ENCODE assay signal across 22 cellular contexts in the genomic region with DNA sequence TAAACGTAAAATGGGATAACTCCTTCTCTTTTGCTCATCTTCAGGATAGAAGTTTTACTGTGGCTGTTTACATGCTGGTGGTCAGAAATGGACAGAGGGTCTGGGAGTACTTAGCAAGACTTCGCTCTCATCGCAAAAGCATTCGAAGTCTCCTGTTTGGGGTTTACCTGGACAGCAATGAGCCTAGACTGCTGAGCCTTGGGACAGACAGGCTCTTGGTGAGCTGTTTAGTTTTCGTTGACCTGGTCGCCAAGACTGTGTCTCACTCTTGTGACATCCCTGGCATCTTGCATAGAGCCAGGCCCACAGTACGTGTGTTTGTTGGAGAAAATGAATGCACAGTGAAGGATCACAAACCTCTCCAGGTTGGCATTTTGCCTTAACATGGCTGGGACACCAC. TPM values are rescaled to one million over a fixed set of nuclear protein-coding genes. Genes with fewer than 3 reads are reported as not detected.
DNase-seq lines count a peak whose midpoint lies in the region; ATAC-seq, FAIRE-seq and TF ChIP-seq lines count a peak whose summit lies in the region.
"Had no signal": no experiment of that assay in that cellular context is flagged by ENCODE, and none has a peak within 500 bp of the region (broad histone marks: within the 10 kb centered on the region; RNA-seq: fewer than 3 reads in every experiment).

No MANE protein-coding gene starts in this region.

- H4K5ac ChIP-seq in H1 (ENCODE audit: insufficient read length, low read depth, low read length), result no peak overlapping the region

- no peak overlapping the region for H2BK20ac ChIP-seq in H1 (ENCODE audit: low read length)

- H3K4me2 ChIP-seq in GM23338 (no peak overlapping the region), Karpas-422 (ENCODE audit: low read depth, low read length, poor library complexity, severe bottlenecking) (no peak overlapping the region), H1 (ENCODE audit: insufficient read depth in 1 of 2, low read depth in 2 of 2, low read length in 2 of 2) (no peak overlapping the region), neural progenitor cell (no peak overlapping the region)
- H3K4me2 ChIP-seq: BLaER1 had no signal

- no peaks in the 10 kb centered on the region for H3K36me3 Mint-ChIP-seq in GM23338 (ENCODE audit: low read depth)
- no peaks in the 10 kb centered on the region for H3K36me3 Mint-ChIP-seq in neural progenitor cell
- H3K36me3 Mint-ChIP-seq in activated naive CD8-positive, alpha-beta T cell treated with anti-CD3 and anti-CD28 coated beads for 36 hours, result no peaks in the 10 kb centered on the region
- H3K36me3 Mint-ChIP-seq: CD4-positive, CD25-positive, alpha-beta regulatory T cell; CD8-positive, alpha-beta T cell had no signal

- H4K20me1 ChIP-seq in GM23338 (replicated peaks; ENCODE audit: insufficient read depth), result no peaks in the 10 kb centered on the region
- no peaks in the 10 kb centered on the region for H4K20me1 ChIP-seq in Karpas-422 (ENCODE audit: insufficient read depth, low read depth, low read length)
- H4K20me1 ChIP-seq in H1 (replicated peaks in 1 of 2; ENCODE audit: control insufficient read depth in 1 of 2, insufficient read depth in 2 of 2, low read length in 2 of 2), result no peaks in the 10 kb centered on the region
- H4K20me1 ChIP-seq in neural progenitor cell (ENCODE audit: low read depth), result no peaks in the 10 kb centered on the region
- H4K20me1 ChIP-seq: BLaER1 had no signal

- H4K91ac ChIP-seq in H1 (replicated peaks; ENCODE audit: insufficient read length, low read length), result no peak overlapping the region

- CTCF ChIA-PET in H1 (lab: Charles Lee; ENCODE audit: partially characterized antibody), result interaction anchor here (2.1 kb wide), 1 partner anchor 26 kb away, joined by 7 read pairs; no protein-coding TSS in a partner anchor

- H3K4me1 Mint-ChIP-seq in GM23338 (peaks cover 14% of the 10 kb centered on the region), neural progenitor cell (no peaks in the 10 kb centered on the region)
- H3K4me1 Mint-ChIP-seq in activated naive CD8-positive, alpha-beta T cell treated with anti-CD3 and anti-CD28 coated beads for 36 hours, result no peaks in the 10 kb centered on the region
- H3K4me1 Mint-ChIP-seq: CD4-positive, CD25-positive, alpha-beta regulatory T cell had no signal

- no peak for TF ChIP-seq EP300 in H1 (IDR thresholded peaks at IDR 0.05; ENCODE audit: borderline replicate concordance in 1 of 2, low read depth in 2 of 2, low read length in 2 of 2)

- no peak overlapping the region for H3K4ac ChIP-seq in H1 (replicated peaks; ENCODE audit: insufficient read length, low read depth, low read length)

- H3K9me3 ChIP-seq in Karpas-422 (ENCODE audit: low read length), result no peaks in the 10 kb centered on the region
- no peaks in the 10 kb centered on the region for H3K9me3 ChIP-seq in H1 (ENCODE audit: insufficient read depth in 2 of 2, low read depth in 1 of 2, low read length in 1 of 2)
- H3K9me3 ChIP-seq in neural progenitor cell (ENCODE audit: low read depth), result no peaks in the 10 kb centered on the region
- H3K9me3 ChIP-seq: BLaER1, Caco-2 had no signal

- no peak overlapping the region for H3K18ac ChIP-seq in H1 (ENCODE audit: extremely low read depth, low read length)

- H3K36me3 ChIP-seq in GM23338 (ENCODE audit: insufficient read depth) (no peaks in the 10 kb centered on the region), Karpas-422 (ENCODE audit: insufficient read depth, low read length) (peaks cover 19% of the 10 kb centered on the region; the same call in 1 of the 2 replicates), H1 (ENCODE audit: control insufficient read depth in 2 of 4, insufficient read depth in 4 of 4, low read length in 3 of 4) (no peaks in the 10 kb centered on the region), neural progenitor cell (no peaks in the 10 kb centered on the region)
- H3K36me3 ChIP-seq: BLaER1 had no signal

- no peak for FAIRE-seq in H1 (lab: Jason Lieb, UNC)
- FAIRE-seq: G401.6, GM12878, GM19239, H54 had no signal

- H3K9me3 Mint-ChIP-seq in GM23338 (no peaks in the 10 kb centered on the region), neural progenitor cell (no peaks in the 10 kb centered on the region)
- H3K9me3 Mint-ChIP-seq in activated naive CD8-positive, alpha-beta T cell treated with anti-CD3 and anti-CD28 coated beads for 36 hours, result no peaks in the 10 kb centered on the region
- H3K9me3 Mint-ChIP-seq: CD8-positive, alpha-beta T cell had no signal

- DNase-seq in GM23338 (ENCODE audit: low spot score), result no peak
- DNase-seq in Karpas-422, result no peak
- no peak for DNase-seq in H1 (ENCODE audit: low read depth in 1 of 2, low spot score in 2 of 2)
- no peak for DNase-seq in neural progenitor cell (ENCODE audit: low spot score)
- DNase-seq in AG08395 (ENCODE audit: low spot score), result no peak
- DNase-seq in NCI-H2029 treated with DMSO at 0.1 percent for 48 hours (lab: John Stamatoyannopoulos, UW), result no peak
- no peak for DNase-seq in activated naive CD8-positive, alpha-beta T cell treated with anti-CD3 and anti-CD28 coated beads for 36 hours
- DNase-seq: Caco-2; CD4-positive, CD25-positive, alpha-beta regulatory T cell; CD8-positive, alpha-beta T cell; DMS153; DND-41; GM23248; HCEC 1CT had no signal

- TF ChIP-seq CTCF in GM23338 (conservative IDR thresholded peaks at IDR 0.05; ENCODE audit: low read depth in 2 of 2) (no peak), H1 (IDR thresholded peaks at IDR 0.05; ENCODE audit: control extremely low read depth in 1 of 3, insufficient read depth in 1 of 3, low read depth in 1 of 3, low read length in 3 of 3) (no peak), neural progenitor cell (IDR thresholded peaks at IDR 0.05) (no peak)

- no peak for TF ChIP-seq RAD21 in H1 (IDR thresholded peaks at IDR 0.05 in 1 of 2, conservative IDR thresholded peaks at IDR 0.05 in 1 of 2; ENCODE audit: low read depth in 2 of 2, low read length in 2 of 2)

- H3K27me3 ChIP-seq in GM23338 (ENCODE audit: insufficient read depth) (no peaks in the 10 kb centered on the region), Karpas-422 (ENCODE audit: low read length) (no peaks in the 10 kb centered on the region), H1 (replicated peaks in 1 of 4; ENCODE audit: control insufficient read depth in 3 of 4, extremely low read depth in 1 of 4, insufficient read depth in 3 of 4, low read length in 3 of 4) (no peaks in the 10 kb centered on the region), neural progenitor cell (no peaks in the 10 kb centered on the region)
- H3K27me3 ChIP-seq: BLaER1 had no signal

- H3K79me1 ChIP-seq in H1 (ENCODE audit: low read depth, low read length), result no peaks in the 10 kb centered on the region

- peaks cover 8% of the 10 kb centered on the region; the same call in 1 of the 2 replicates for H3F3A ChIP-seq in GM23338 (replicated peaks; ENCODE audit: low read depth)
- no peaks in the 10 kb centered on the region for H3F3A ChIP-seq in neural progenitor cell (ENCODE audit: low read depth)

- no peaks in the 10 kb centered on the region; the same call in 1 of the 2 replicates for H3K23me2 ChIP-seq in H1 (ENCODE audit: low read depth, low read length)

- ATAC-seq in GM23338 (no peak), HG03342 (IDR thresholded peaks at IDR 0.05; ENCODE audit: unreplicated experiment) (no peak)
- ATAC-seq: CD8-positive, alpha-beta T cell; GM12878 had no signal

- POLR2A ChIA-PET in H1 (lab: Charles Lee; ENCODE audit: partially characterized antibody), result interaction anchor here (1.3 kb wide), 1 partner anchor 150 kb away, joined by 3 read pairs; no protein-coding TSS in a partner anchor

- no peak overlapping the region for H3K56ac ChIP-seq in H1 (replicated peaks; ENCODE audit: insufficient read length, low read depth, low read length)

- H3K4me3 ChIP-seq in GM23338 (no peak overlapping the region), Karpas-422 (ENCODE audit: low read length) (no peak overlapping the region), H1 (ENCODE audit: extremely low read depth in 1 of 4, insufficient read depth in 2 of 4, low read depth in 3 of 4, low read length in 4 of 4) (no peak overlapping the region), neural progenitor cell (no peak overlapping the region)
- H3K4me3 ChIP-seq: BLaER1, GM12878, GM23248 had no signal

- 92% methylated on average over 7 of the region's 7 CpGs; no CpG with 5 or more reads in 1 of the 2 experiments for WGBS in H1 (ENCODE audit: extremely low coverage in 1 of 2, insufficient coverage in 1 of 2, insufficient read length in 1 of 2, insufficient replicate concordance in 2 of 2, low coverage in 1 of 2, low lambda C conversion rate in 2 of 2, missing lambda C conversion rate in 1 of 2), 2 experiments

- peaks cover 15% of the 10 kb centered on the region for H3K4me1 ChIP-seq in GM23338 (ENCODE audit: insufficient read depth)
- H3K4me1 ChIP-seq in Karpas-422 (ENCODE audit: low read length), result peaks cover 65% of the 10 kb centered on the region
- H3K4me1 ChIP-seq in H1 (replicated peaks in 1 of 4; ENCODE audit: control insufficient read depth in 3 of 4, insufficient read depth in 4 of 4, low read length in 3 of 4), result peaks cover 0 to 9% (median 3%) of the 10 kb centered on the region in 4 experiments; a peak in 3 of 7 replicates
- H3K4me1 ChIP-seq in neural progenitor cell, result peaks cover 3% of the 10 kb centered on the region
- H3K4me1 ChIP-seq: Caco-2 had no signal

- peaks cover 10% of the 10 kb centered on the region for H3K27me3 Mint-ChIP-seq in GM23338 (ENCODE audit: insufficient read depth, low read depth, poor library complexity)
- no peaks in the 10 kb centered on the region for H3K27me3 Mint-ChIP-seq in neural progenitor cell (ENCODE audit: insufficient read depth, low read depth)
- no peaks in the 10 kb centered on the region for H3K27me3 Mint-ChIP-seq in activated naive CD8-positive, alpha-beta T cell treated with anti-CD3 and anti-CD28 coated beads for 36 hours
- H3K27me3 Mint-ChIP-seq: B cell had no signal

- H3K14ac ChIP-seq in H1 (ENCODE audit: insufficient read length), result no peak overlapping the region

- no peak for TF ChIP-seq POLR2A in H1 (IDR thresholded peaks at IDR 0.05; ENCODE audit: control extremely low read depth in 1 of 2, low read depth in 2 of 2, low read length in 2 of 2)

- H2BK12ac ChIP-seq in H1 (ENCODE audit: low read depth, low read length), result no peak overlapping the region

- peak overlapping the region; percentile 74 for H2AFZ ChIP-seq in GM23338
- H2AFZ ChIP-seq in Karpas-422 (ENCODE audit: low read length), result no peak overlapping the region
- no peak overlapping the region for H2AFZ ChIP-seq in H1 (ENCODE audit: low read length)
- H2AFZ ChIP-seq in neural progenitor cell (replicated peaks), result no peak overlapping the region
- H2AFZ ChIP-seq: GM23248 had no signal

- H3K27ac Mint-ChIP-seq in GM23338, result no peak overlapping the region
- H3K27ac Mint-ChIP-seq in neural progenitor cell, result peak overlapping the region; percentile 63
- no peak overlapping the region for H3K27ac Mint-ChIP-seq in activated naive CD8-positive, alpha-beta T cell treated with anti-CD3 and anti-CD28 coated beads for 36 hours
- H3K27ac Mint-ChIP-seq: B cell; CD8-positive, alpha-beta T cell had no signal

- no peak overlapping the region for H3K23ac ChIP-seq in H1 (ENCODE audit: insufficient read length)

- H2BK15ac ChIP-seq in H1 (ENCODE audit: low read length), result no peak overlapping the region

- H3K9me2 ChIP-seq in GM23338 (ENCODE audit: insufficient read depth), result no peaks in the 10 kb centered on the region
- no peaks in the 10 kb centered on the region for H3K9me2 ChIP-seq in Karpas-422 (replicated peaks; ENCODE audit: insufficient read depth, low read length)

- no peak overlapping the region for H2BK120ac ChIP-seq in H1 (replicated peaks; ENCODE audit: low read depth, low read length)

- H3K79me2 ChIP-seq in GM23338 (replicated peaks; ENCODE audit: insufficient read depth), result no peaks in the 10 kb centered on the region
- no peaks in the 10 kb centered on the region; the same call in 1 of the 2 replicates for H3K79me2 ChIP-seq in Karpas-422 (ENCODE audit: low read length)
- H3K79me2 ChIP-seq in H1 (ENCODE audit: control insufficient read depth in 1 of 2, insufficient read depth in 2 of 2, low read length in 2 of 2), result no peaks in the 10 kb centered on the region
- H3K79me2 ChIP-seq in neural progenitor cell (ENCODE audit: low read depth), result no peaks in the 10 kb centered on the region

- no peak overlapping the region for H4K8ac ChIP-seq in H1 (ENCODE audit: extremely low read depth, insufficient read depth, low read length)

- H3K4me3 Mint-ChIP-seq in GM23338, result no peak overlapping the region
- H3K4me3 Mint-ChIP-seq in neural progenitor cell, result no peak overlapping the region
- H3K4me3 Mint-ChIP-seq in activated naive CD8-positive, alpha-beta T cell treated with anti-CD3 and anti-CD28 coated beads for 36 hours, result no peak overlapping the region
- H3K4me3 Mint-ChIP-seq: B cell; CD4-positive, CD25-positive, alpha-beta regulatory T cell; CD8-positive, alpha-beta T cell had no signal

- H2AK5ac ChIP-seq in H1 (ENCODE audit: low read depth, low read length), result no peak overlapping the region

- no peak overlapping the region for H3K9ac ChIP-seq in Karpas-422 (ENCODE audit: low read length)
- no peak overlapping the region for H3K9ac ChIP-seq in H1 (replicated peaks in 1 of 4; ENCODE audit: extremely low read depth in 1 of 4, low read depth in 3 of 4, low read length in 3 of 4)
- H3K9ac ChIP-seq in neural progenitor cell, result no peak overlapping the region
- H3K9ac ChIP-seq: BLaER1, GM23248 had no signal

- H3K27ac ChIP-seq in GM23338 (ENCODE audit: low read depth), result no peak overlapping the region
- peak overlapping the region; percentile 97; the same call in 1 of the 2 replicates for H3K27ac ChIP-seq in Karpas-422 (ENCODE audit: low read length)
- no peak overlapping the region for H3K27ac ChIP-seq in H1 (ENCODE audit: low read depth, low read length)
- H3K27ac ChIP-seq in neural progenitor cell, result no peak overlapping the region
- H3K27ac ChIP-seq: BLaER1, C4-2B, GM23248 had no signal

- 0 out of 2 replicates have a peak overlapping the region, but pooled peaks have one; percentile 20 for H2BK5ac ChIP-seq in H1 (ENCODE audit: low read depth, low read length)

RNA-seq across cellular contexts. Expression of a gene that starts 42.1 kb away (rescaled TPM):
- 1.6 and 2.5 TPM in 2 replicates for total RNA-seq in GM23338 (2014; rRNA removed; shearing (Covaris generic))
- polyA plus RNA-seq in GM23338 (2016; fragmentation: Nextera tagmentation; extraction: Ambion mirVana) (0.70 and 1.4 TPM in 2 replicates), H1 (2011; rRNA removed) (1.8 and 1.9 TPM in 2 replicates)
- total RNA-seq in Karpas-422 (2014; rRNA removed; shearing (Covaris generic); ENCODE audit: low replicate concordance), result 17.9 and 30.3 TPM in 2 replicates
- 2.9 and 3.3 TPM in 2 replicates for total RNA-seq in H1 (2021; fragmentation: NEBNext Ultra II Directional; extraction: Animal tissue kit (Norgen Biotek cat#: 25700))
- polyA plus RNA-seq in H1 (2011; cell fraction: cytosol; rRNA removed), result 2.1 TPM
- polyA plus RNA-seq in H1 (2011; cell fraction: nucleus; rRNA removed), result 4.9 TPM
- polyA plus RNA-seq in H1 (2012, experiment 1 of 2), result 1.3 to 3.1 TPM (median 2.2 TPM) in 4 replicates
- 0.89 TPM for polyA plus RNA-seq in H1 (2012, experiment 2 of 2)
- polyA plus RNA-seq in H1 (2013, experiment 1 of 2), result 2.7 TPM
- polyA plus RNA-seq in H1 (2013, experiment 2 of 2), result 2.4 TPM
- polyA minus RNA-seq in H1 (2011; rRNA and poly(A)+ RNA removed), result 5.0 and 5.4 TPM in 2 replicates
- polyA minus RNA-seq in H1 (2011; cell fraction: cytosol; rRNA and poly(A)+ RNA removed), result 1.3 TPM
- polyA minus RNA-seq in H1 (2011; cell fraction: nucleus; rRNA and poly(A)+ RNA removed), result 3.1 TPM
- 0.92 and 1.5 TPM in 2 replicates for total RNA-seq in neural progenitor cell (ENCODE audit: low replicate concordance)
- total RNA-seq in activated naive CD8-positive, alpha-beta T cell treated with anti-CD3 and anti-CD28 coated beads for 36 hours, result 1 to 10 TPM; 1.3 to 1.8 TPM
